ENCODE assay signal across 8 cellular contexts in genomic region chr12:111597731-111598636, GRCh38. TPM values are rescaled to one million over a fixed set of nuclear protein-coding genes. Genes with fewer than 3 reads are reported as not detected.
DNase-seq lines count a peak whose midpoint lies in the region; ATAC-seq and TF ChIP-seq lines count a peak whose summit lies in the region.

No MANE protein-coding gene starts in this region.

- H3K9me3 ChIP-seq in mucosa of rectum (ENCODE audit: control insufficient read depth in 2 of 2, low read length in 2 of 2) = no peaks in the 10 kb centered on the region

- peak overlapping the region; percentile 89 for H3K4me3 ChIP-seq in H7 (ENCODE audit: insufficient read depth, low read depth, low read length)
- peak overlapping the region; percentile 85 to 91 for H3K4me3 ChIP-seq in mucosa of rectum (ENCODE audit: low read length in 2 of 2)

- no peaks in the 10 kb centered on the region for H3K27me3 ChIP-seq in H7 (ENCODE audit: control insufficient read depth, insufficient read depth, low read length)
- no peaks in the 10 kb centered on the region for H3K27me3 ChIP-seq in mucosa of rectum (ENCODE audit: control insufficient read depth in 2 of 2, insufficient read depth in 2 of 2, low read length in 2 of 2)

- TF ChIP-seq POLR2A in erythroblast (IDR thresholded peaks at IDR 0.05; ENCODE audit: low read length) = no peak

- ATAC-seq in GM21576 (IDR thresholded peaks at IDR 0.05; ENCODE audit: unreplicated experiment) = no peak

- H3K27ac ChIP-seq in mucosa of rectum (ENCODE audit: low read depth in 2 of 2, low read length in 2 of 2) = peak overlapping the region; percentile 75 to 92

- peak overlapping the region; percentile 67 to 81 for H3K9ac ChIP-seq in mucosa of rectum (ENCODE audit: low read depth in 1 of 2, low read length in 2 of 2)

- H3K36me3 ChIP-seq in H7 (replicated peaks; ENCODE audit: control insufficient read depth, insufficient read depth, low read length) (no peaks in the 10 kb centered on the region), mucosa of rectum (ENCODE audit: control insufficient read depth in 2 of 2, insufficient read depth in 2 of 2, low read length in 2 of 2) (no peaks in the 10 kb centered on the region)

- DNase-seq in ELF-1 (ENCODE audit: low read depth, low spot score) = peak; percentile 44
- peak; percentile 83 for DNase-seq in H7
- peak; percentile 56 for DNase-seq in NCI-H146 treated with DMSO at 0.1 percent for 48 hours (lab: John Stamatoyannopoulos, UW; ENCODE audit: unreplicated experiment)
- peak; percentile 21 for DNase-seq in activated T-cell treated with anti-CD3 and anti-CD28 coated beads for 48 hours (ENCODE audit: low read depth)
- peak; percentile 57 to 66 for DNase-seq in erythroblast (lab: John Stamatoyannopoulos, UW)
- DNase-seq in superior temporal gyrus (ENCODE audit: extremely low spot score) = peak; percentile 56

- peaks cover 8 to 11% of the 10 kb centered on the region in 2 donors for H3K4me1 ChIP-seq in mucosa of rectum (ENCODE audit: control insufficient read depth in 2 of 2, insufficient read depth in 2 of 2, low read length in 2 of 2)

RNA-seq across cellular contexts. Expression of gene ATXN2, which starts 1.1 kb away (rescaled TPM):
- total RNA-seq in H7 (2014; rRNA removed; shearing (Covaris generic)) = 14.4 and 28.7 TPM in 2 replicates

Comparison
In these comparisons a context has a peak if more than half of its experiments do, and no peak if none do; other contexts are left out.
1. DNase-seq: peak in every context shown above with its lines; median percentile 83 in H7; 62 in erythroblast; 56 in NCI-H146 treated with DMSO at 0.1 percent for 48 hours; 56 in superior temporal gyrus; 44 in ELF-1; 21 in activated T-cell treated with anti-CD3 and anti-CD28 coated beads for 48 hours.